12 cellular contexts compared by ENCODE assay signal in genomic region chr10:33421789-33422188, GRCh38.
DNase-seq lines count a peak whose midpoint lies in the region; ATAC-seq and TF ChIP-seq lines count a peak whose summit lies in the region.
"Had no signal": no experiment of that assay in that cellular context is flagged by ENCODE, and none has a peak within 500 bp of the region (broad histone marks: within the 10 kb centered on the region; RNA-seq: fewer than 3 reads in every experiment).

No MANE protein-coding gene starts in this region.

- POLR2A ChIA-PET in T-cell (lab: Charles Lee): no interaction called here

- no peaks in the 10 kb centered on the region for H3K36me3 ChIP-seq in heart left ventricle
- H3K36me3 ChIP-seq: thyroid gland had no signal

- H3K27ac Mint-ChIP-seq in T-cell: no peak overlapping the region

- peaks cover 0 to 2% (median 0%) of the 10 kb centered on the region in 3 donors for H3K4me1 Mint-ChIP-seq in T-cell

- H3K27me3 ChIP-seq in heart left ventricle: no peaks in the 10 kb centered on the region
- H3K27me3 ChIP-seq: thyroid gland had no signal

- peaks cover 0 to 9% of the 10 kb centered on the region in 2 donors for H3K27me3 Mint-ChIP-seq in T-cell

- H3K9me3 Mint-ChIP-seq in T-cell: no peaks in the 10 kb centered on the region

- H3K4me3 Mint-ChIP-seq in T-cell: no peak overlapping the region

- no peaks in the 10 kb centered on the region for H3K9me3 ChIP-seq in heart left ventricle
- H3K9me3 ChIP-seq: thyroid gland had no signal

- peak in 3 of 4 donors; percentile 65 to 87 (median 87) for ATAC-seq in heart left ventricle
- no peak for ATAC-seq in T-cell (replicated peaks in 1 of 4)
- ATAC-seq: left lobe of liver had no signal

- H3K36me3 Mint-ChIP-seq in T-cell: no peaks in the 10 kb centered on the region

- peak overlapping the region; percentile 94 for H3K27ac ChIP-seq in VCaP
- no peak overlapping the region for H3K27ac ChIP-seq in heart left ventricle

- 80 to 92% (median 82%) methylated on average over 3 of the region's 3 CpGs for WGBS in heart left ventricle, 4 donors

- intact Hi-C loops in heart left ventricle (cut with DNase I): no loop called here

- peaks cover 0 to 23% (median 2%) of the 10 kb centered on the region in 12 donors for H3K4me1 ChIP-seq in heart left ventricle

- DNase-seq in GM03348 (ENCODE audit: low spot score) (peak; percentile 87), heart left ventricle (peak in 1 of 5 donors; percentile 30), skeletal muscle cell (ENCODE audit: low read depth) (peak; percentile 92), DMS 273 (lab: John Stamatoyannopoulos, UW; ENCODE audit: unreplicated experiment) (no peak), NCI-H748 (lab: John Stamatoyannopoulos, UW; ENCODE audit: unreplicated experiment) (no peak), T-cell (no peak)
- no peak for DNase-seq in stimulated activated CD4-positive, alpha-beta T cell treated with anti-CD3 and anti-CD28 coated beads, Interleukin-12 subunit alpha, Interleukin-12 subunit beta, amount 100 ng/mL, for 4 hours
- DNase-seq: activated CD8-positive, alpha-beta memory T cell treated with anti-CD3 and anti-CD28 coated beads for 24 hours; SIG-M5 had no signal

- CTCF ChIA-PET in T-cell (lab: Charles Lee): no interaction called here

- no peak for TF ChIP-seq POLR2A in heart left ventricle (IDR thresholded peaks at IDR 0.05)

- no peak overlapping the region for H3K4me3 ChIP-seq in heart left ventricle
- H3K4me3 ChIP-seq in skeletal muscle cell (ENCODE audit: low read depth, low read length): no peak overlapping the region
- H3K4me3 ChIP-seq: thyroid gland had no signal

- TF ChIP-seq CTCF in VCaP (conservative IDR thresholded peaks at IDR 0.05): no peak
- TF ChIP-seq CTCF in heart left ventricle (IDR thresholded peaks at IDR 0.05): no peak

Comparison
In these comparisons a context has a peak if more than half of its experiments do, and no peak if none do; other contexts are left out.
1. DNase-seq: peak in GM03348 (single experiment) and skeletal muscle cell (single experiment); none in DMS 273 (single experiment), NCI-H748 (single experiment), T-cell (0 of 34) and stimulated activated CD4-positive, alpha-beta T cell treated with anti-CD3 and anti-CD28 coated beads, Interleukin-12 subunit alpha, Interleukin-12 subunit beta, amount 100 ng/mL, for 4 hours (single experiment).
2. ATAC-seq: peak in heart left ventricle (3 of 4); none in T-cell (0 of 4).